In the genomic region with DNA sequence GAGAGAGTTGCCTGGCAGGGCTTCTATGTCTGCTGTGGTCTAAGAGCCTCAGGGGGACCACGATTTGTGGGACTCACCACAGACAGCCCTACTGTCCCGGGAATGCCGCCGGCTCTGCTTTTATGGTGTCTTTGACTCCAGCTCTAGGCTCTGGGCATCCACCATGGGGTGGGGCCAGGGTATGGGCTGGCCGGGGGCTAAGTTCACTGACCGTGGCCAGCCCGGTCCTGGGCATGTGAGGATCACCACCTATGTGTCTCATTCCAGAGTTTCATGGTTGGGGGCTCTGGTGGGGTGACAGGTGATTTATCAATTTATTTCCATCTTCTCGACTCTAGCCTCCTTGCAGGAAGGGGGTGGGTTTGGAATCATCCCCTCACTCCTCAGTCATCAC, we compare ENCODE assay signal across 15 cellular contexts.
DNase-seq lines count a peak whose midpoint lies in the region; TF ChIP-seq lines count a peak whose summit lies in the region.
"Had no signal": no experiment of that assay in that cellular context is flagged by ENCODE, and none has a peak within 500 bp of the region (broad histone marks: within the 10 kb centered on the region; RNA-seq: fewer than 3 reads in every experiment).

No MANE protein-coding gene starts in this region.

- H3K9me2 ChIP-seq in MM.1S (replicated peaks; ENCODE audit: insufficient read depth, low read length), result no peaks in the 10 kb centered on the region

- H3K9me3 ChIP-seq in MM.1S (replicated peaks; ENCODE audit: insufficient read depth, low read length), result no peaks in the 10 kb centered on the region
- H3K9me3 ChIP-seq in trophoblast cell (ENCODE audit: insufficient read depth, low read depth, low read length), result peaks cover 7% of the 10 kb centered on the region
- H3K9me3 ChIP-seq in right atrium auricular region, result no peaks in the 10 kb centered on the region

- no peak overlapping the region for H4K12ac ChIP-seq in trophoblast cell (ENCODE audit: low read depth, low read length)

- H3K79me2 ChIP-seq in MM.1S (ENCODE audit: low read length) (no peaks in the 10 kb centered on the region), trophoblast cell (ENCODE audit: control insufficient read depth, insufficient read depth, low read length, poor library complexity) (peaks cover 7% of the 10 kb centered on the region)

- TF ChIP-seq CTCF in MM.1S (IDR thresholded peaks at IDR 0.05; ENCODE audit: low read length) (no peak), right atrium auricular region (IDR thresholded peaks at IDR 0.05) (no peak)

- H3K4ac ChIP-seq in trophoblast cell (ENCODE audit: low read depth, low read length), result peak overlapping the region; percentile 7

- no peaks in the 10 kb centered on the region for H3K27me3 Mint-ChIP-seq in activated T-helper 2 cell treated with anti-CD3 and anti-CD28 coated beads, Interferon-gamma antibody, Interleukin-2, Interleukin-4, amounts not matched to agents 10 μg/mL and 5 μg/mL and 100 μg/mL, durations not matched to agents 14 hours and 24 hours and 36 hours (ENCODE audit: low read depth)

- H4K91ac ChIP-seq in trophoblast cell (ENCODE audit: low read depth, low read length), result peak overlapping the region; percentile 83

- H3K79me1 ChIP-seq in trophoblast cell (ENCODE audit: low read length), result peaks cover 60% of the 10 kb centered on the region

- H3K4me2 ChIP-seq in MM.1S (ENCODE audit: low read depth, low read length) (peak overlapping the region; percentile 68), trophoblast cell (ENCODE audit: low read length) (peak overlapping the region; percentile 15)

- intact Hi-C loops in activated T-helper 2 cell treated with anti-CD3 and anti-CD28 coated beads, Interferon-gamma antibody, Interleukin-2, Interleukin-4, amounts not matched to agents 10 μg/mL and 5 μg/mL and 100 μg/mL, durations not matched to agents 14 hours and 24 hours and 36 hours (cut with micrococcal nuclease), result loop anchor here (5.0 to 10.0 kb wide), 2 partner anchors 279 to 358 kb away; no protein-coding TSS in a partner anchor

- no peaks in the 10 kb centered on the region for H3K27me3 ChIP-seq in MM.1S (replicated peaks; ENCODE audit: insufficient read depth, low read length)
- no peaks in the 10 kb centered on the region for H3K27me3 ChIP-seq in trophoblast cell (ENCODE audit: insufficient read depth, low read length)
- no peaks in the 10 kb centered on the region for H3K27me3 ChIP-seq in right atrium auricular region
- H3K27me3 ChIP-seq: foreskin keratinocyte, stomach had no signal

- DNase-seq in activated T-cell treated with anti-CD3 and anti-CD28 coated beads for 1 hour (ENCODE audit: low read depth) (peak; percentile 3), MM.1S (no peak), trophoblast cell (no peak), cerebellar nuclear complex (lab: John Stamatoyannopoulos, UW) (no peak), right atrium auricular region (ENCODE audit: low spot score) (no peak), amygdala (lab: John Stamatoyannopoulos, UW) (no peak)
- DNase-seq in activated T-cell treated with anti-CD3 and anti-CD28 coated beads, Interleukin-2, amount 50 U/mL, for 48 hours, result no peak
- no peak for DNase-seq in activated T-helper 2 cell treated with anti-CD3 and anti-CD28 coated beads, Interferon-gamma antibody, Interleukin-2, Interleukin-4, amounts not matched to agents 10 μg/mL and 5 μg/mL and 100 μg/mL, durations not matched to agents 14 hours and 24 hours and 36 hours (ENCODE audit: low spot score)
- DNase-seq: ACHN, NCI-H146, nucleus accumbens, right cardiac atrium, stomach, SW 1271 had no signal

- H4K20me1 ChIP-seq in MM.1S (ENCODE audit: insufficient read depth, low read length), result no peaks in the 10 kb centered on the region

- H3K4me3 ChIP-seq in MM.1S (ENCODE audit: low read length) (no peak overlapping the region), trophoblast cell (ENCODE audit: low read depth, low read length) (no peak overlapping the region), right atrium auricular region (no peak overlapping the region)
- H3K4me3 ChIP-seq: stomach had no signal

- H3K14ac ChIP-seq in trophoblast cell (ENCODE audit: low read length), result peak overlapping the region; percentile 40

- peak overlapping the region; percentile 81 for H3K27ac ChIP-seq in MM.1S (ENCODE audit: low read length)
- peak overlapping the region; percentile 92 for H3K27ac ChIP-seq in trophoblast cell (ENCODE audit: low read depth, low read length)
- no peak overlapping the region for H3K27ac ChIP-seq in right atrium auricular region
- H3K27ac ChIP-seq: foreskin keratinocyte, stomach had no signal

- H3F3A ChIP-seq in MM.1S (ENCODE audit: insufficient read depth, low read length), result peaks cover 27% of the 10 kb centered on the region

- no CpG with 5 or more reads among the region's 8 CpGs for WGBS in trophoblast cell (ENCODE audit: extremely low coverage, insufficient coverage, insufficient read length)

- H2AK5ac ChIP-seq in trophoblast cell (ENCODE audit: low read length), result peak overlapping the region; percentile 66

- H3K27ac Mint-ChIP-seq in activated T-helper 2 cell treated with anti-CD3 and anti-CD28 coated beads, Interferon-gamma antibody, Interleukin-2, Interleukin-4, amounts not matched to agents 10 μg/mL and 5 μg/mL and 100 μg/mL, durations not matched to agents 14 hours and 24 hours and 36 hours, result peak overlapping the region; percentile 97

- H3K36me3 Mint-ChIP-seq in activated T-helper 2 cell treated with anti-CD3 and anti-CD28 coated beads, Interferon-gamma antibody, Interleukin-2, Interleukin-4, amounts not matched to agents 10 μg/mL and 5 μg/mL and 100 μg/mL, durations not matched to agents 14 hours and 24 hours and 36 hours (ENCODE audit: low read depth), result peaks cover 18% of the 10 kb centered on the region

- H3K23ac ChIP-seq in trophoblast cell (ENCODE audit: low read length), result peak overlapping the region; percentile 55

- H3K9me3 Mint-ChIP-seq in activated T-helper 2 cell treated with anti-CD3 and anti-CD28 coated beads, Interferon-gamma antibody, Interleukin-2, Interleukin-4, amounts not matched to agents 10 μg/mL and 5 μg/mL and 100 μg/mL, durations not matched to agents 14 hours and 24 hours and 36 hours, result no peaks in the 10 kb centered on the region

- H2BK5ac ChIP-seq in trophoblast cell (ENCODE audit: low read depth, low read length, poor library complexity), result peak overlapping the region; percentile 52

- peak overlapping the region; percentile 57 for H3K4me3 Mint-ChIP-seq in activated T-helper 2 cell treated with anti-CD3 and anti-CD28 coated beads, Interferon-gamma antibody, Interleukin-2, Interleukin-4, amounts not matched to agents 10 μg/mL and 5 μg/mL and 100 μg/mL, durations not matched to agents 14 hours and 24 hours and 36 hours (ENCODE audit: low read depth)

- peak overlapping the region; percentile 49 for H4K8ac ChIP-seq in trophoblast cell (ENCODE audit: low read depth, low read length)

- peaks cover 75% of the 10 kb centered on the region for H3K4me1 Mint-ChIP-seq in activated T-helper 2 cell treated with anti-CD3 and anti-CD28 coated beads, Interferon-gamma antibody, Interleukin-2, Interleukin-4, amounts not matched to agents 10 μg/mL and 5 μg/mL and 100 μg/mL, durations not matched to agents 14 hours and 24 hours and 36 hours (ENCODE audit: low read depth)

- peak overlapping the region; percentile 55 for H2BK120ac ChIP-seq in trophoblast cell (ENCODE audit: insufficient read depth, low read length, poor library complexity)

- H3K4me1 ChIP-seq in MM.1S (ENCODE audit: low read length) (peaks cover 36% of the 10 kb centered on the region), trophoblast cell (ENCODE audit: control insufficient read depth in 1 of 2, insufficient read depth in 2 of 2, low read length in 2 of 2) (peaks cover 45 to 55% of the 10 kb centered on the region in 2 experiments), right atrium auricular region (peaks cover 0 to 31% of the 10 kb centered on the region in 2 donors)
- H3K4me1 ChIP-seq: foreskin keratinocyte had no signal

- peak overlapping the region; percentile 65 for H2BK12ac ChIP-seq in trophoblast cell (ENCODE audit: low read length)

- H2AFZ ChIP-seq in MM.1S (ENCODE audit: low read length), result peak overlapping the region; percentile 42; the same call in 1 of the 2 replicates
- no peak overlapping the region for H2AFZ ChIP-seq in trophoblast cell (ENCODE audit: insufficient read depth, low read length, poor library complexity)

- H3K36me3 ChIP-seq in MM.1S (replicated peaks; ENCODE audit: insufficient read depth, low read length) (no peaks in the 10 kb centered on the region), trophoblast cell (ENCODE audit: control insufficient read depth in 1 of 2, insufficient read depth in 2 of 2, low read length in 2 of 2) (no peaks in the 10 kb centered on the region), right atrium auricular region (no peaks in the 10 kb centered on the region)
- H3K36me3 ChIP-seq: stomach had no signal

- peak overlapping the region; percentile 28; the same call in 1 of the 2 replicates for H3K9ac ChIP-seq in MM.1S (ENCODE audit: low read length)
- no peak overlapping the region for H3K9ac ChIP-seq in trophoblast cell (ENCODE audit: low read length)

- H3K18ac ChIP-seq in trophoblast cell (ENCODE audit: low read length), result peak overlapping the region; percentile 11

Comparison
In these comparisons a context has a peak if more than half of its experiments do, and no peak if none do; other contexts are left out.
1. H3K27ac ChIP-seq: peak in MM.1S (single experiment) and trophoblast cell (single experiment); none in right atrium auricular region (0 of 2).